ENCODE assay signal across 13 cellular contexts in the genomic region with DNA sequence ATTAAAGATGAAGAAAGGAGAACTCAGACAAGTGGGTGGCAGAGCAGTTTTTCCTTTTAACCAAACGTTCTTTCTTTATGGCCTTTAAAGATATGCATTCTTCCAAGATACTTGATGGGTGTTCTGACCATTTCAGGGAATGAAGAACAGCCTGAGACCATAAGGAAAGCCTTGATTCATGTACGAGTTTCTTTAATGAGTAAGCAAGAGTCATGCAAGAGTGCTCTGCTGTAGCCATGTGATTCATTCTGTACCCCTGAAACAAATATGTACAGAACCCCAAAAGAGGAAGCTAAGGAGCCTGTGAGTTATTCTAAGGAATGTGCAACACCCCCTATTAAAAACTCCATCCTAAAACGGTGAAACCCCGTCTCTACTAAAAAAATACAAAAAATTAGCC.
A peak's percentile ranks its signal among the peaks of the same experiment; 100 is the strongest.
DNase-seq lines count a peak whose midpoint lies in the region; ATAC-seq and TF ChIP-seq lines count a peak whose summit lies in the region.
"Had no signal": no experiment of that assay in that cellular context is flagged by ENCODE, and none has a peak within 500 bp of the region (broad histone marks: within the 10 kb centered on the region; RNA-seq: fewer than 3 reads in every experiment).

No MANE protein-coding gene starts in this region.

- 76% methylated on average over 4 of the region's 4 CpGs for WGBS in right cardiac atrium

- intact Hi-C loops in posterior cingulate gyrus (cut with DNase I) (no loop called here), right cardiac atrium (cut with DNase I) (loop anchor here in 1 of 4 donors (5.0 to 10.0 kb wide), 2 partner anchors 187 to 505 kb away; no protein-coding TSS in a partner anchor), vagina (cut with DNase I) (loop anchor here (10.0 kb wide), 1 partner anchor 503 kb away; no protein-coding TSS in a partner anchor)

- H3K4me3 ChIP-seq in brain microvascular endothelial cell (ENCODE audit: low read depth, low read length), result no peak overlapping the region
- H3K4me3 ChIP-seq in right cardiac atrium (ENCODE audit: low read length), result no peak overlapping the region
- H3K4me3 ChIP-seq in vagina, result no peak overlapping the region
- H3K4me3 ChIP-seq: A549 had no signal

- H3K27ac ChIP-seq in brain microvascular endothelial cell, result no peak overlapping the region
- H3K27ac ChIP-seq in right cardiac atrium (ENCODE audit: low read length), result no peak overlapping the region
- H3K27ac ChIP-seq in vagina, result no peak overlapping the region
- H3K27ac ChIP-seq: A549 had no signal

- DNase-seq in A172 (ENCODE audit: low spot score), result peak; percentile 93
- DNase-seq in brain microvascular endothelial cell, result peak; percentile 26
- no peak for DNase-seq in posterior cingulate gyrus
- no peak for DNase-seq in right cardiac atrium
- DNase-seq in vagina (ENCODE audit: extremely low spot score in 2 of 2), result no peak
- DNase-seq in GDM1 (lab: John Stamatoyannopoulos, UW), result no peak
- DNase-seq: erythroblast; NCI-H2029; nephron progenitor cell; stimulated activated naive CD4-positive, alpha-beta T cell treated with Interleukin-2 at 50 U/mL for 16 hours had no signal

- TF ChIP-seq CTCF in brain microvascular endothelial cell (IDR thresholded peaks at IDR 0.05; ENCODE audit: low read depth, low read length, missing control alignments), result no peak
- no peak for TF ChIP-seq CTCF in vagina (IDR thresholded peaks at IDR 0.05)

- in situ Hi-C loops in brain microvascular endothelial cell (cut with HindIII; ENCODE audit: low pct_ligation_motif_present, low sequenced_read_pairs), result loop anchor here (25.0 kb wide), 1 partner anchor 505 kb away; the partner anchor contains the start of gene HOXD8

- TF ChIP-seq POLR2A in GM18505 (IDR thresholded peaks at IDR 0.05; ENCODE audit: borderline replicate concordance, extremely low read depth, insufficient read depth, insufficient read length) (no peak), vagina (IDR thresholded peaks at IDR 0.05) (no peak)

- H3K9me3 ChIP-seq in right cardiac atrium (ENCODE audit: control insufficient read depth, low read length) (no peaks in the 10 kb centered on the region), vagina (no peaks in the 10 kb centered on the region)
- H3K9me3 ChIP-seq: A549 had no signal

- no peaks in the 10 kb centered on the region for H3K36me3 ChIP-seq in brain microvascular endothelial cell (replicated peaks)
- H3K36me3 ChIP-seq in vagina, result no peaks in the 10 kb centered on the region

- H3K4me1 ChIP-seq in right cardiac atrium (ENCODE audit: control insufficient read depth, insufficient read depth, low read length) (no peaks in the 10 kb centered on the region), vagina (peaks cover 9% of the 10 kb centered on the region)

- H3K27me3 ChIP-seq in brain microvascular endothelial cell (replicated peaks), result peaks cover 9% of the 10 kb centered on the region
- no peaks in the 10 kb centered on the region for H3K27me3 ChIP-seq in right cardiac atrium (ENCODE audit: control insufficient read depth, insufficient read depth)
- H3K27me3 ChIP-seq in vagina, result no peaks in the 10 kb centered on the region

- ATAC-seq in GM18505 (IDR thresholded peaks at IDR 0.05; ENCODE audit: unreplicated experiment) (peak; percentile 54), HG03442 (IDR thresholded peaks at IDR 0.05; ENCODE audit: unreplicated experiment) (peak; percentile 58), right cardiac atrium (no peak)
- ATAC-seq: A549 had no signal

Comparison
In these comparisons a context has a peak if more than half of its experiments do, and no peak if none do; other contexts are left out.
1. DNase-seq: peak in A172 (single experiment) and brain microvascular endothelial cell (single experiment); none in posterior cingulate gyrus (0 of 10), right cardiac atrium (0 of 3), vagina (0 of 2) and GDM1 (single experiment).
2. ATAC-seq: peak in GM18505 (single experiment) and HG03442 (single experiment); none in right cardiac atrium (0 of 2).